In the genomic region with DNA sequence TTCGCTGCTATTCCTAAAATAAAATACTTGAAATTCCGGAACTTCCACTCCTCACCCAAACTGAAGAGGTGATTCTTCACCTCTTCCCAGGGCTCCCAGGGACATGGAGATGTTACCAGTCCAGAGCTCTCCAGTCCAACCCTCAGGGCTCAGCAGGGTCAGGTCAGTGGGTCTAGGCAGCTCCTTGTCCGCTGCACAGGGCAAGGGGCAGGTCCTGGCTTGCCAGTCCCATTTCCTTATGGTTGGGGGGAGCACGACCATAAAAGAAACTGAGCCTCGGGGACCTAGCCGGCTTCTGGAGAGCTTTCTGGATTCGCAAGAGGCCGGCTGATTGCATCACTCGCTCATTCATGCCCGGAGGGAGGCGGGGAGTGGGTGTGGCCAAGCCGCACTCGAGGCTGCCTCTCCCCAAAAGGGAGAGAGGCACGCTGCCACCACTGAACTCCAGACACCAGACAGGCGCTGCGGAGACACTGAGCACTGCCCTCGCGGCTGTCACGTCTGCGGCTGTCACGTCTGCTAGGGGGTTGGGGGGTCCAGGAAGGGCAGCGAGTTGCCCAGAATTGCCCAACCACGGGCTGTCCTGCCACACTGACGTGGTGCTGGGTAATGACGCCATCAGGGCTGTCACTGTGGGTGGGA, we compare ENCODE assay signal across 1 cellular context.
TF ChIP-seq lines count a peak whose summit lies in the region.

No MANE protein-coding gene starts in this region.

TF ChIP-seq in HEK293, 187 proteins besides CTCF, POLR2A, EP300 and RAD21 (continued from another document and continues in another):
- TF ChIP-seq ZNF274 (IDR thresholded peaks at IDR 0.05; ENCODE audit: low read length), result no peak
- TF ChIP-seq ZNF274 (tag by site-specific recombination; IDR thresholded peaks at IDR 0.05; ENCODE audit: borderline replicate concordance), result no peak
- TF ChIP-seq ATF2 (tag by site-specific recombination; IDR thresholded peaks at IDR 0.05; ENCODE audit: low read depth), result peak; percentile 68; the same call in 1 of the 2 replicates
- TF ChIP-seq TRIM28 (IDR thresholded peaks at IDR 0.05; ENCODE audit: borderline replicate concordance, low read length), result 0 out of 2 replicates have a peak, but pooled peaks have one; percentile 32
- TF ChIP-seq ZNF223 (tag by site-specific recombination; IDR thresholded peaks at IDR 0.05), result no peak
- no peak for TF ChIP-seq ZNF214 (tag by site-specific recombination; IDR thresholded peaks at IDR 0.05; ENCODE audit: borderline replicate concordance)
- no peak for TF ChIP-seq BCL11B (tag by site-specific recombination; IDR thresholded peaks at IDR 0.05; ENCODE audit: low read depth)
- no peak for TF ChIP-seq TCF7L2 (IDR thresholded peaks at IDR 0.05; ENCODE audit: borderline replicate concordance, low read depth, low read length)
- TF ChIP-seq ZNF785 (tag by site-specific recombination; IDR thresholded peaks at IDR 0.05), result no peak
- TF ChIP-seq, protein P1, sequence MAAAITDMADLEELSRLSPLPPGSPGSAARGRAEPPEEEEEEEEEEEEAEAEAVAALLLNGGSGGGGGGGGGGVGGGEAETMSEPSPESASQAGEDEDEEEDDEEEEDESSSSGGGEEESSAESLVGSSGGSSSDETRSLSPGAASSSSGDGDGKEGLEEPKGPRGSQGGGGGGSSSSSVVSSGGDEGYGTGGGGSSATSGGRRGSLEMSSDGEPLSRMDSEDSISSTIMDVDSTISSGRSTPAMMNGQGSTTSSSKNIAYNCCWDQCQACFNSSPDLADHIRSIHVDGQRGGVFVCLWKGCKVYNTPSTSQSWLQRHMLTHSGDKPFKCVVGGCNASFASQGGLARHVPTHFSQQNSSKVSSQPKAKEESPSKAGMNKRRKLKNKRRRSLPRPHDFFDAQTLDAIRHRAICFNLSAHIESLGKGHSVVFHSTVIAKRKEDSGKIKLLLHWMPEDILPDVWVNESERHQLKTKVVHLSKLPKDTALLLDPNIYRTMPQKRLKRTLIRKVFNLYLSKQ (tag by site-specific recombination; IDR thresholded peaks at IDR 0.05; ENCODE audit: borderline replicate concordance), result no peak
- TF ChIP-seq ZNF596 (tag by site-specific recombination; IDR thresholded peaks at IDR 0.05), result no peak
- no peak for TF ChIP-seq ZNF157 (tag by site-specific recombination; IDR thresholded peaks at IDR 0.05)
- no peak for TF ChIP-seq ZNF350 (tag by site-specific recombination; IDR thresholded peaks at IDR 0.05)
- TF ChIP-seq RBAK (tag by site-specific recombination; IDR thresholded peaks at IDR 0.05), result no peak
- no peak for TF ChIP-seq ZNF404 (tag by site-specific recombination; IDR thresholded peaks at IDR 0.05)
- TF ChIP-seq ZFP69B (tag by site-specific recombination; IDR thresholded peaks at IDR 0.05), result peak; percentile 32; the same call in 1 of the 2 replicates
- peak; percentile 45 for TF ChIP-seq ZEB2 (tag by site-specific recombination; IDR thresholded peaks at IDR 0.05)
- TF ChIP-seq, protein P2, sequence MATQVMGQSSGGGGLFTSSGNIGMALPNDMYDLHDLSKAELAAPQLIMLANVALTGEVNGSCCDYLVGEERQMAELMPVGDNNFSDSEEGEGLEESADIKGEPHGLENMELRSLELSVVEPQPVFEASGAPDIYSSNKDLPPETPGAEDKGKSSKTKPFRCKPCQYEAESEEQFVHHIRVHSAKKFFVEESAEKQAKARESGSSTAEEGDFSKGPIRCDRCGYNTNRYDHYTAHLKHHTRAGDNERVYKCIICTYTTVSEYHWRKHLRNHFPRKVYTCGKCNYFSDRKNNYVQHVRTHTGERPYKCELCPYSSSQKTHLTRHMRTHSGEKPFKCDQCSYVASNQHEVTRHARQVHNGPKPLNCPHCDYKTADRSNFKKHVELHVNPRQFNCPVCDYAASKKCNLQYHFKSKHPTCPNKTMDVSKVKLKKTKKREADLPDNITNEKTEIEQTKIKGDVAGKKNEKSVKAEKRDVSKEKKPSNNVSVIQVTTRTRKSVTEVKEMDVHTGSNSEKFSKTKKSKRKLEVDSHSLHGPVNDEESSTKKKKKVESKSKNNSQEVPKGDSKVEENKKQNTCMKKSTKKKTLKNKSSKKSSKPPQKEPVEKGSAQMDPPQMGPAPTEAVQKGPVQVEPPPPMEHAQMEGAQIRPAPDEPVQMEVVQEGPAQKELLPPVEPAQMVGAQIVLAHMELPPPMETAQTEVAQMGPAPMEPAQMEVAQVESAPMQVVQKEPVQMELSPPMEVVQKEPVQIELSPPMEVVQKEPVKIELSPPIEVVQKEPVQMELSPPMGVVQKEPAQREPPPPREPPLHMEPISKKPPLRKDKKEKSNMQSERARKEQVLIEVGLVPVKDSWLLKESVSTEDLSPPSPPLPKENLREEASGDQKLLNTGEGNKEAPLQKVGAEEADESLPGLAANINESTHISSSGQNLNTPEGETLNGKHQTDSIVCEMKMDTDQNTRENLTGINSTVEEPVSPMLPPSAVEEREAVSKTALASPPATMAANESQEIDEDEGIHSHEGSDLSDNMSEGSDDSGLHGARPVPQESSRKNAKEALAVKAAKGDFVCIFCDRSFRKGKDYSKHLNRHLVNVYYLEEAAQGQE (tag by site-specific recombination; IDR thresholded peaks at IDR 0.05), result no peak
- no peak for TF ChIP-seq ZNF776 (tag by site-specific recombination; IDR thresholded peaks at IDR 0.05; ENCODE audit: borderline replicate concordance)
- TF ChIP-seq, protein P3, sequence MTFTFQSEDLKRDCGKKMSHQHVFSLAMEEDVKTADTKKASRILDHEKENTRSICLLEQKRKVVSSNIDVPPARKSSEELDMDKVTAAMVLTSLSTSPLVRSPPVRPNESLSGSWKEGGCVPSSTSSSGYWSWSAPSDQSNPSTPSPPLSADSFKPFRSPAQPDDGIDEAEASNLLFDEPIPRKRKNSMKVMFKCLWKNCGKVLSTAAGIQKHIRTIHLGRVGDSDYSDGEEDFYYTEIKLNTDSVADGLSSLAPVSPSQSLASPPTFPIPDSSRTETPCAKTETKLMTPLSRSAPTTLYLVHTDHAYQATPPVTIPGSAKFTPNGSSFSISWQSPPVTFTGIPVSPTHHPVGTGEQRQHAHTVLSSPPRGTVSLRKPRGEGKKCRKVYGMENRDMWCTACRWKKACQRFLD (tag by site-specific recombination; IDR thresholded peaks at IDR 0.05), result no peak
- no peak for TF ChIP-seq ZNF768 (tag by site-specific recombination; IDR thresholded peaks at IDR 0.05)
- no peak for TF ChIP-seq ZNF433 (tag by site-specific recombination; IDR thresholded peaks at IDR 0.05; ENCODE audit: low read depth)
- no peak for TF ChIP-seq HOXC10 (CRISPR knock-in tag; IDR thresholded peaks at IDR 0.05)
- TF ChIP-seq ZNF24 (tag by site-specific recombination; IDR thresholded peaks at IDR 0.05), result no peak
- peak; percentile 14; the same call in 1 of the 2 replicates for TF ChIP-seq ZNF449 (tag by site-specific recombination; IDR thresholded peaks at IDR 0.05)
- no peak for TF ChIP-seq ZNF184 (tag by site-specific recombination; IDR thresholded peaks at IDR 0.05)
- TF ChIP-seq ZNF366 (tag by site-specific recombination; conservative IDR thresholded peaks at IDR 0.05), result peak; percentile 48; the same call in 1 of the 2 replicates
- 0 out of 2 replicates have a peak, but pooled peaks have one; percentile 37 for TF ChIP-seq ZFHX2 (tag by site-specific recombination; conservative IDR thresholded peaks at IDR 0.05)
- TF ChIP-seq ZFP41 (tag by site-specific recombination; IDR thresholded peaks at IDR 0.05; ENCODE audit: borderline replicate concordance), result no peak
- TF ChIP-seq GLI4 (tag by site-specific recombination; IDR thresholded peaks at IDR 0.05), result no peak
- TF ChIP-seq BCL6B (tag by site-specific recombination; IDR thresholded peaks at IDR 0.05), result no peak
- TF ChIP-seq WT1 (tag by site-specific recombination; IDR thresholded peaks at IDR 0.05), result 0 out of 2 replicates have a peak, but pooled peaks have one; percentile 10
- no peak for TF ChIP-seq ZNF549 (tag by site-specific recombination; IDR thresholded peaks at IDR 0.05)
- no peak for TF ChIP-seq ZNF677 (tag by site-specific recombination; IDR thresholded peaks at IDR 0.05)
- TF ChIP-seq ZNF658 (tag by site-specific recombination; IDR thresholded peaks at IDR 0.05), result no peak
- no peak for TF ChIP-seq SETDB1 (IDR thresholded peaks at IDR 0.05; ENCODE audit: insufficient read length, low read length)
- no peak for TF ChIP-seq ZNF416 (tag by site-specific recombination; IDR thresholded peaks at IDR 0.05)
- TF ChIP-seq ZNF16 (tag by site-specific recombination; IDR thresholded peaks at IDR 0.05; ENCODE audit: low read depth), result no peak
- TF ChIP-seq ZNF777 (tag by site-specific recombination; IDR thresholded peaks at IDR 0.05; ENCODE audit: borderline replicate concordance), result no peak
- TF ChIP-seq, protein P4, sequence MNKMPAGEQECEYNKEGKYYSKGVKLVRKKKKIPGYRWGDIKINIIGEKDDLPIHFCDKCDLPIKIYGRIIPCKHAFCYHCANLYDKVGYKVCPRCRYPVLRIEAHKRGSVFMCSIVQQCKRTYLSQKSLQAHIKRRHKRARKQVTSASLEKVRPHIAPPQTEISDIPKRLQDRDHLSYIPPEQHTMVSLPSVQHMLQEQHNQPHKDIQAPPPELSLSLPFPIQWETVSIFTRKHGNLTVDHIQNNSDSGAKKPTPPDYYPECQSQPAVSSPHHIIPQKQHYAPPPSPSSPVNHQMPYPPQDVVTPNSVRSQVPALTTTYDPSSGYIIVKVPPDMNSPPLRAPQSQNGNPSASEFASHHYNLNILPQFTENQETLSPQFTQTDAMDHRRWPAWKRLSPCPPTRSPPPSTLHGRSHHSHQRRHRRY (tag by site-specific recombination; IDR thresholded peaks at IDR 0.05), result no peak
- no peak for TF ChIP-seq ZNF747 (tag by site-specific recombination; IDR thresholded peaks at IDR 0.05)
- TF ChIP-seq ZNF48 (tag by site-specific recombination; IDR thresholded peaks at IDR 0.05), result no peak
- TF ChIP-seq, protein P5, sequence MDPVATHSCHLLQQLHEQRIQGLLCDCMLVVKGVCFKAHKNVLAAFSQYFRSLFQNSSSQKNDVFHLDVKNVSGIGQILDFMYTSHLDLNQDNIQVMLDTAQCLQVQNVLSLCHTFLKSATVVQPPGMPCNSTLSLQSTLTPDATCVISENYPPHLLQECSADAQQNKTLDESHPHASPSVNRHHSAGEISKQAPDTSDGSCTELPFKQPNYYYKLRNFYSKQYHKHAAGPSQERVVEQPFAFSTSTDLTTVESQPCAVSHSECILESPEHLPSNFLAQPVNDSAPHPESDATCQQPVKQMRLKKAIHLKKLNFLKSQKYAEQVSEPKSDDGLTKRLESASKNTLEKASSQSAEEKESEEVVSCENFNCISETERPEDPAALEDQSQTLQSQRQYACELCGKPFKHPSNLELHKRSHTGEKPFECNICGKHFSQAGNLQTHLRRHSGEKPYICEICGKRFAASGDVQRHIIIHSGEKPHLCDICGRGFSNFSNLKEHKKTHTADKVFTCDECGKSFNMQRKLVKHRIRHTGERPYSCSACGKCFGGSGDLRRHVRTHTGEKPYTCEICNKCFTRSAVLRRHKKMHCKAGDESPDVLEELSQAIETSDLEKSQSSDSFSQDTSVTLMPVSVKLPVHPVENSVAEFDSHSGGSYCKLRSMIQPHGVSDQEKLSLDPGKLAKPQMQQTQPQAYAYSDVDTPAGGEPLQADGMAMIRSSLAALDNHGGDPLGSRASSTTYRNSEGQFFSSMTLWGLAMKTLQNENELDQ (tag by site-specific recombination; IDR thresholded peaks at IDR 0.05; ENCODE audit: low read depth), result no peak
- no peak for TF ChIP-seq ZNF555 (tag by site-specific recombination; conservative IDR thresholded peaks at IDR 0.05)
- no peak for TF ChIP-seq ZNF560 (tag by site-specific recombination; IDR thresholded peaks at IDR 0.05; ENCODE audit: borderline replicate concordance)
- TF ChIP-seq ZNF521 (tag by site-specific recombination; IDR thresholded peaks at IDR 0.05), result no peak
